ENCODE assay signal across 2 cellular contexts in genomic region chr3:193870376-193871092, GRCh38.
TF ChIP-seq lines count a peak whose summit lies in the region.

No MANE protein-coding gene starts in this region.

TF ChIP-seq in A549, 52 proteins besides CTCF, POLR2A, EP300 and RAD21:
- TF ChIP-seq, protein P1, sequence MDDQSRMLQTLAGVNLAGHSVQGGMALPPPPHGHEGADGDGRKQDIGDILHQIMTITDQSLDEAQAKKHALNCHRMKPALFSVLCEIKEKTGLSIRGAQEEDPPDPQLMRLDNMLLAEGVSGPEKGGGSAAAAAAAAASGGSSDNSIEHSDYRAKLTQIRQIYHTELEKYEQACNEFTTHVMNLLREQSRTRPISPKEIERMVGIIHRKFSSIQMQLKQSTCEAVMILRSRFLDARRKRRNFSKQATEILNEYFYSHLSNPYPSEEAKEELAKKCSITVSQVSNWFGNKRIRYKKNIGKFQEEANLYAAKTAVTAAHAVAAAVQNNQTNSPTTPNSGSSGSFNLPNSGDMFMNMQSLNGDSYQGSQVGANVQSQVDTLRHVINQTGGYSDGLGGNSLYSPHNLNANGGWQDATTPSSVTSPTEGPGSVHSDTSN (IDR thresholded peaks at IDR 0.05) = no peak
- TF ChIP-seq ZC3H11A (IDR thresholded peaks at IDR 0.05) (no peak), RARB (CRISPR knock-in tag; IDR thresholded peaks at IDR 0.05) (no peak), KDM5A (IDR thresholded peaks at IDR 0.05) (no peak)
TF ChIP-seq in A549: peak in this region for 0.

TF ChIP-seq in K562, 482 proteins besides CTCF, POLR2A, EP300 and RAD21 (continued from another document):
- no peak for TF ChIP-seq ZNF561 (CRISPR knock-in tag; conservative IDR thresholded peaks at IDR 0.05)
- TF ChIP-seq, protein P2, sequence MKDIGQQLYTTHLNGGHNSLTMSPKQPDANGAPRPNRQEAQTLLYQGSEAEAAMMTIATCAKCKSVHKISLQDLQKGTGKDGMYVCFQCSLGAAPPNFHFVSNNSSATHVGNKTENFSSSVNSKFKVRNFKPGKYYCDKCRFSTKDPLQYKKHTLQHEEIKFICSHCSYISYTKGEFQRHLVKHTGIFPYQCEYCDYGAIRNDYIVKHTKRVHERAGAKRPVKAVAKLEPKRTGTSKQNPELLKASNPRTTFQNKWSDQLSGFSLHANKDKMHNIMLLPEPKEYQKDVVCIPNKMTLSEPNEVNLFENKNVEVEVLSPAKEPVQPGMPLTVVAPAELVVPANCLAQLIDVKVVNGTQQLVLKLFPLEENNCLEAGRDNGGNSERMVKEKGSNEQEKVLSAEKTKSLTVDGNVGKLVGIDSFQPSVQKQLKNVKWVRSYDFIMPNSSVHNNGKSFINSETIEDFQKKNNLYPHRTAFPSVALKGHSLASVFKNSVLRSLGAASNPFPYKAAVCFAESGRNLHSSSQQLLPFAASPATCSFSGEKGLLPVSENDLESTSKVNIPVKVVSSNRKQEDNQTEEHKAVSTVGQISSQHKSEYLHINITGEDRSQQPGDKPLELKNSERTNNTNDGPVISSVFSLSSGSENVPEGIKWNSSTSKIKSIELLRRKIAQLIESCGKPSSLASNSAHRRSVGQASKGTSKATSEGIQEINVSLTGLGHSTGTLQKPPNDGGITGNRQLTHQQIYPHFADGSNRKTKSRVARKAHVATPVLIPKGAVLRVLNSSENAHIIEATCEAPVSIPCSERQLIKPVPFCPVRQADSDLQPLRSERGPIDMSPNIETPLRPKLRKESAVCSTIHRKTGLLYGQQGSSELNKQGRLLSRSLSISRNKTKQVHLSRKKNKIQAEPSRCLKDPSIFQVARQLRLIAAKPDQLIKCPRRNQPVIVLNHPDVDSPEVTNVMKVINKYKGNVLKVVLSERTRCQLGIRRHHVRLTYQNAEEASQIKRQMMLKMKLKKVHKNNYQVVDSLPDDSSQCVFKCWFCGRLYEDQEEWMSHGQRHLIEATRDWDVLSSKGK (CRISPR knock-in tag; IDR thresholded peaks at IDR 0.05) = no peak
- TF ChIP-seq FOXK1 (CRISPR knock-in tag; IDR thresholded peaks at IDR 0.05; ENCODE audit: borderline replicate concordance) = no peak
